Comparison of ENCODE assay signal across 10 cellular contexts in genomic region chr5:158543539-158544387, GRCh38.
DNase-seq lines count a peak whose midpoint lies in the region; ATAC-seq and TF ChIP-seq lines count a peak whose summit lies in the region.
"Had no signal": no experiment of that assay in that cellular context is flagged by ENCODE, and none has a peak within 500 bp of the region (broad histone marks: within the 10 kb centered on the region; RNA-seq: fewer than 3 reads in every experiment).

No MANE protein-coding gene starts in this region.

- H3K9me3 ChIP-seq in psoas muscle = no peaks in the 10 kb centered on the region

- no peaks in the 10 kb centered on the region for H3K36me3 Mint-ChIP-seq in Calu3 (ENCODE audit: insufficient read depth, unreplicated experiment)

- no peak overlapping the region for H3K4me3 ChIP-seq in psoas muscle
- H3K4me3 ChIP-seq: skin epidermis had no signal

- H3K4me1 ChIP-seq in psoas muscle = no peaks in the 10 kb centered on the region

- TF ChIP-seq CTCF in psoas muscle (IDR thresholded peaks at IDR 0.05) (no peak), Calu3 (IDR thresholded peaks at IDR 0.05; ENCODE audit: unreplicated experiment) (no peak)

- intact Hi-C loops in psoas muscle (cut with DNase I) = no loop called here
- intact Hi-C loops in posterior cingulate gyrus (cut with DNase I) = no loop called here
- intact Hi-C loops in Calu3 (cut with micrococcal nuclease; ENCODE audit: unreplicated experiment) = no loop called here

- WGBS in psoas muscle, 3 donors = 68 to 76% (median 71%) methylated on average over 6 of the region's 6 CpGs

- no peak overlapping the region for H3K4me3 Mint-ChIP-seq in Calu3 (ENCODE audit: low read depth, unreplicated experiment)

- no TSS peak for BruUV-seq in Calu3 (replicated peaks; lab: Mats Ljungman, UMichigan)

- CTCF ChIA-PET in Calu3 (lab: Charles Lee) = no interaction called here

- no peak overlapping the region for H3K27ac Mint-ChIP-seq in Calu3 (ENCODE audit: unreplicated experiment)

- H3K9me3 Mint-ChIP-seq in Calu3 (ENCODE audit: low read depth, unreplicated experiment) = peaks cover 19% of the 10 kb centered on the region

- no peaks in the 10 kb centered on the region for H3K27me3 ChIP-seq in psoas muscle (ENCODE audit: insufficient read depth in 3 of 3, low read length in 2 of 3)

- H3K27ac ChIP-seq in psoas muscle = peak overlapping the region; percentile 36
- H3K27ac ChIP-seq: skin epidermis had no signal

- ATAC-seq in psoas muscle (peak in 1 of 4 donors; percentile 54), GM21619 (IDR thresholded peaks at IDR 0.05; ENCODE audit: unreplicated experiment) (no peak)

- H3K4me1 Mint-ChIP-seq in Calu3 (ENCODE audit: low read depth, unreplicated experiment) = no peaks in the 10 kb centered on the region

- DNase-seq in GM04503 (ENCODE audit: low read depth) = peak; percentile 34
- DNase-seq in SHP77 treated with DMSO at 0.1 percent for 48 hours (lab: John Stamatoyannopoulos, UW) = peak; percentile 36
- peak; percentile 1 for DNase-seq in globus pallidus (ENCODE audit: low spot score)
- DNase-seq in psoas muscle = no peak
- DNase-seq in posterior cingulate gyrus = no peak
- no peak for DNase-seq in Calu3
- DNase-seq in germinal center (ENCODE audit: low spot score) = no peak
- DNase-seq: NCI-H524 had no signal

- no peaks in the 10 kb centered on the region for H3K27me3 Mint-ChIP-seq in Calu3 (ENCODE audit: unreplicated experiment)

- no peaks in the 10 kb centered on the region for H3K36me3 ChIP-seq in psoas muscle (ENCODE audit: insufficient read depth in 1 of 2, low read depth in 1 of 2)

Comparison
In these comparisons a context has a peak if more than half of its experiments do, and no peak if none do; other contexts are left out.
1. DNase-seq: peak in GM04503 (single experiment), SHP77 treated with DMSO at 0.1 percent for 48 hours (single experiment) and globus pallidus (single experiment); none in psoas muscle (0 of 2), posterior cingulate gyrus (0 of 10), Calu3 (single experiment) and germinal center (single experiment).